ENCODE assay signal across 1 cellular context in genomic region chr10:110324805-110325280, GRCh38.
A peak's percentile ranks its signal among the peaks of the same experiment; 100 is the strongest.
TF ChIP-seq lines count a peak whose summit lies in the region.

No MANE protein-coding gene starts in this region.

TF ChIP-seq in GM12878, 131 proteins besides CTCF, POLR2A, EP300 and RAD21 (continued from another document and continues in another):
- TF ChIP-seq ETV6 (conservative IDR thresholded peaks at IDR 0.05 in 1 of 2, IDR thresholded peaks at IDR 0.05 in 1 of 2; ENCODE audit: borderline replicate concordance in 1 of 2, low read depth in 1 of 2) = no peak
- peak; percentile 88 for TF ChIP-seq CUX1 (IDR thresholded peaks at IDR 0.05; ENCODE audit: insufficient replicate concordance, low read depth, low read length)
- no peak for TF ChIP-seq E4F1 (IDR thresholded peaks at IDR 0.05; ENCODE audit: borderline replicate concordance, partially characterized antibody)
- TF ChIP-seq ZZZ3 (IDR thresholded peaks at IDR 0.05; ENCODE audit: control insufficient read depth, insufficient read length, low read depth) = no peak
- no peak for TF ChIP-seq BCL11A (IDR thresholded peaks at IDR 0.05; ENCODE audit: low read depth, low read length)
- TF ChIP-seq SKIL (IDR thresholded peaks at IDR 0.05; ENCODE audit: low read depth, poor library complexity, severe bottlenecking) = peak; percentile 11
- no peak for TF ChIP-seq TBL1XR1 (IDR thresholded peaks at IDR 0.05; ENCODE audit: low read depth, low read length)
- TF ChIP-seq BCLAF1 (IDR thresholded peaks at IDR 0.05) = no peak
- TF ChIP-seq PKNOX1 (IDR thresholded peaks at IDR 0.05) = no peak
- TF ChIP-seq SIN3A (IDR thresholded peaks at IDR 0.05; ENCODE audit: low read depth, low read length) = no peak
- TF ChIP-seq RELB (IDR thresholded peaks at IDR 0.05; ENCODE audit: low read depth) = peak; percentile 92
- TF ChIP-seq SP1 (IDR thresholded peaks at IDR 0.05; ENCODE audit: low read depth, low read length) = no peak
- no peak for TF ChIP-seq STAT3 (IDR thresholded peaks at IDR 0.05; ENCODE audit: low read depth, low read length)
- TF ChIP-seq POLR2AphosphoS2 (IDR thresholded peaks at IDR 0.05; ENCODE audit: low read depth, low read length) = no peak
- TF ChIP-seq ZBTB4 (CRISPR knock-in tag; IDR thresholded peaks at IDR 0.05) = no peak
- TF ChIP-seq TCF7 (IDR thresholded peaks at IDR 0.05; ENCODE audit: borderline replicate concordance) = no peak
- TF ChIP-seq USF2 (IDR thresholded peaks at IDR 0.05; ENCODE audit: borderline replicate concordance, low read depth, low read length) = no peak
- no peak for TF ChIP-seq RB1 (IDR thresholded peaks at IDR 0.05; ENCODE audit: borderline replicate concordance)
- TF ChIP-seq ZNF592 (IDR thresholded peaks at IDR 0.05) = no peak
- no peak for TF ChIP-seq CREM (IDR thresholded peaks at IDR 0.05; ENCODE audit: low read depth)
- TF ChIP-seq HCFC1 (IDR thresholded peaks at IDR 0.05; ENCODE audit: low read length) = no peak
- no peak for TF ChIP-seq CEBPB (IDR thresholded peaks at IDR 0.05; ENCODE audit: borderline replicate concordance in 1 of 2, low read depth in 2 of 2, low read length in 2 of 2)
- TF ChIP-seq SMAD1 (IDR thresholded peaks at IDR 0.05; ENCODE audit: low read depth, partially characterized antibody) = no peak
- no peak for TF ChIP-seq BHLHE40 (IDR thresholded peaks at IDR 0.05; ENCODE audit: borderline replicate concordance in 1 of 2, low read depth in 2 of 2, low read length in 1 of 2)
- TF ChIP-seq CHD4 (IDR thresholded peaks at IDR 0.05) = no peak
- TF ChIP-seq PAX8 (IDR thresholded peaks at IDR 0.05) = no peak
- peak; percentile 85 for TF ChIP-seq ZNF24 (IDR thresholded peaks at IDR 0.05)
- no peak for TF ChIP-seq CHD1 (IDR thresholded peaks at IDR 0.05; ENCODE audit: low read depth, low read length)
